1 cellular context compared by ENCODE assay signal in the genomic region with DNA sequence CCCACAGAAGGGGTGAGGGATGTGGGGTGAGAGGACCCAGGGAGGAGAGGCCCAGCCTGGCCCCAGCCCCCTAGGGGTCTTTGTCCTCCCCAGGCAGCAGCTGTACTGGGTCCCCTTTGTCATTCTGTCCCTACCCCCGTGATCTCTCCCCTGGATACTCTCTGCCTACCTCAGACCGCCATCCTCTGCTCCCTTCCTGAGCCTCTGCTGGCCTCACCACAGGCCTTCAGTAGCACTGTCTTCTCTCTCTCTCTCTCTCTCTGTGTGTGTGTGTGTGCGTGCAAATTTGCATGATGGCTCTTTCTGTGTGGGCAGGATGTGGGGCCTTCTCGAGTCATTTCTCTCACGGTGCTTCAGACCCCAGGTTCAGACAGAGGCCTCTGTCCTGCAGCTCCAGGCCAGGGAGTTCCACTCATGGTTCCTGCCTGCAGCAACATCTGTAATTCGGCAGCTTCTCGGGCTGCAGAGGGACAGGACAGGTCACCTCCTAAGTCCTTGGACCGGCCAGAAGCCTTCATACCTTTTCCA.
TF ChIP-seq lines count a peak whose summit lies in the region.

No MANE protein-coding gene starts in this region.

TF ChIP-seq in GM12878, 131 proteins besides CTCF, POLR2A, EP300 and RAD21 (continued from another document and continues in another):
- TF ChIP-seq, protein P1, sequence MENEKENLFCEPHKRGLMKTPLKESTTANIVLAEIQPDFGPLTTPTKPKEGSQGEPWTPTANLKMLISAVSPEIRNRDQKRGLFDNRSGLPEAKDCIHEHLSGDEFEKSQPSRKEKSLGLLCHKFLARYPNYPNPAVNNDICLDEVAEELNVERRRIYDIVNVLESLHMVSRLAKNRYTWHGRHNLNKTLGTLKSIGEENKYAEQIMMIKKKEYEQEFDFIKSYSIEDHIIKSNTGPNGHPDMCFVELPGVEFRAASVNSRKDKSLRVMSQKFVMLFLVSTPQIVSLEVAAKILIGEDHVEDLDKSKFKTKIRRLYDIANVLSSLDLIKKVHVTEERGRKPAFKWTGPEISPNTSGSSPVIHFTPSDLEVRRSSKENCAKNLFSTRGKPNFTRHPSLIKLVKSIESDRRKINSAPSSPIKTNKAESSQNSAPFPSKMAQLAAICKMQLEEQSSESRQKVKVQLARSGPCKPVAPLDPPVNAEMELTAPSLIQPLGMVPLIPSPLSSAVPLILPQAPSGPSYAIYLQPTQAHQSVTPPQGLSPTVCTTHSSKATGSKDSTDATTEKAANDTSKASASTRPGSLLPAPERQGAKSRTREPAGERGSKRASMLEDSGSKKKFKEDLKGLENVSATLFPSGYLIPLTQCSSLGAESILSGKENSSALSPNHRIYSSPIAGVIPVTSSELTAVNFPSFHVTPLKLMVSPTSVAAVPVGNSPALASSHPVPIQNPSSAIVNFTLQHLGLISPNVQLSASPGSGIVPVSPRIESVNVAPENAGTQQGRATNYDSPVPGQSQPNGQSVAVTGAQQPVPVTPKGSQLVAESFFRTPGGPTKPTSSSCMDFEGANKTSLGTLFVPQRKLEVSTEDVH (IDR thresholded peaks at IDR 0.05; ENCODE audit: low read depth, partially characterized antibody) = peak; percentile 52
- TF ChIP-seq, protein P2, sequence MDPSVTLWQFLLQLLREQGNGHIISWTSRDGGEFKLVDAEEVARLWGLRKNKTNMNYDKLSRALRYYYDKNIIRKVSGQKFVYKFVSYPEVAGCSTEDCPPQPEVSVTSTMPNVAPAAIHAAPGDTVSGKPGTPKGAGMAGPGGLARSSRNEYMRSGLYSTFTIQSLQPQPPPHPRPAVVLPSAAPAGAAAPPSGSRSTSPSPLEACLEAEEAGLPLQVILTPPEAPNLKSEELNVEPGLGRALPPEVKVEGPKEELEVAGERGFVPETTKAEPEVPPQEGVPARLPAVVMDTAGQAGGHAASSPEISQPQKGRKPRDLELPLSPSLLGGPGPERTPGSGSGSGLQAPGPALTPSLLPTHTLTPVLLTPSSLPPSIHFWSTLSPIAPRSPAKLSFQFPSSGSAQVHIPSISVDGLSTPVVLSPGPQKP (IDR thresholded peaks at IDR 0.05; ENCODE audit: low read depth, low read length) = 0 out of 2 replicates have a peak, but pooled peaks have one; percentile 44
- peak; percentile 92 for TF ChIP-seq EED (IDR thresholded peaks at IDR 0.05; ENCODE audit: low read depth)
- TF ChIP-seq SMARCA5 (IDR thresholded peaks at IDR 0.05) = 0 out of 2 replicates have a peak, but pooled peaks have one; percentile 34
- peak; percentile 79 for TF ChIP-seq TCF12 (IDR thresholded peaks at IDR 0.05; ENCODE audit: low read depth, low read length)
- peak; percentile 96; the same call in 1 of the 2 replicates for TF ChIP-seq CBFB (IDR thresholded peaks at IDR 0.05; ENCODE audit: low read depth)
- no peak for TF ChIP-seq ZNF207 (IDR thresholded peaks at IDR 0.05; ENCODE audit: borderline replicate concordance)
- TF ChIP-seq NBN (IDR thresholded peaks at IDR 0.05) = peak; percentile 99
- TF ChIP-seq SP1 (IDR thresholded peaks at IDR 0.05; ENCODE audit: low read depth, low read length) = peak; percentile 84
- no peak for TF ChIP-seq KDM1A (IDR thresholded peaks at IDR 0.05; ENCODE audit: borderline replicate concordance)
- TF ChIP-seq ETV6 (conservative IDR thresholded peaks at IDR 0.05 in 1 of 2, IDR thresholded peaks at IDR 0.05 in 1 of 2; ENCODE audit: borderline replicate concordance in 1 of 2, low read depth in 1 of 2) = peak in 1 of 2 experiments; percentile 88; a peak in 2 of 4 replicates
- TF ChIP-seq TARDBP (IDR thresholded peaks at IDR 0.05; ENCODE audit: borderline replicate concordance) = no peak; the same call in 1 of the 2 replicates
- peak; percentile 79 for TF ChIP-seq SMAD1 (IDR thresholded peaks at IDR 0.05; ENCODE audit: low read depth, partially characterized antibody)
- peak; percentile 78 for TF ChIP-seq MTA2 (IDR thresholded peaks at IDR 0.05; ENCODE audit: low read depth)
- peak; percentile 96 for TF ChIP-seq HDGF (IDR thresholded peaks at IDR 0.05)
- TF ChIP-seq BACH1 (IDR thresholded peaks at IDR 0.05; ENCODE audit: borderline replicate concordance) = no peak; the same call in 1 of the 2 replicates
- peak; percentile 73; the same call in 1 of the 2 replicates for TF ChIP-seq CBX5 (IDR thresholded peaks at IDR 0.05; ENCODE audit: low read depth)
- peak; percentile 79 for TF ChIP-seq RB1 (IDR thresholded peaks at IDR 0.05; ENCODE audit: borderline replicate concordance)
- TF ChIP-seq, protein P3, sequence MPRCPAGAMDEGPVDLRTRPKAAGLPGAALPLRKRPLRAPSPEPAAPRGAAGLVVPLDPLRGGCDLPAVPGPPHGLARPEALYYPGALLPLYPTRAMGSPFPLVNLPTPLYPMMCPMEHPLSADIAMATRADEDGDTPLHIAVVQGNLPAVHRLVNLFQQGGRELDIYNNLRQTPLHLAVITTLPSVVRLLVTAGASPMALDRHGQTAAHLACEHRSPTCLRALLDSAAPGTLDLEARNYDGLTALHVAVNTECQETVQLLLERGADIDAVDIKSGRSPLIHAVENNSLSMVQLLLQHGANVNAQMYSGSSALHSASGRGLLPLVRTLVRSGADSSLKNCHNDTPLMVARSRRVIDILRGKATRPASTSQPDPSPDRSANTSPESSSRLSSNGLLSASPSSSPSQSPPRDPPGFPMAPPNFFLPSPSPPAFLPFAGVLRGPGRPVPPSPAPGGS (IDR thresholded peaks at IDR 0.05; ENCODE audit: borderline replicate concordance, insufficient read depth, low read depth, low read length, poor library complexity, severe bottlenecking) = peak; percentile 93
- TF ChIP-seq, protein P4, sequence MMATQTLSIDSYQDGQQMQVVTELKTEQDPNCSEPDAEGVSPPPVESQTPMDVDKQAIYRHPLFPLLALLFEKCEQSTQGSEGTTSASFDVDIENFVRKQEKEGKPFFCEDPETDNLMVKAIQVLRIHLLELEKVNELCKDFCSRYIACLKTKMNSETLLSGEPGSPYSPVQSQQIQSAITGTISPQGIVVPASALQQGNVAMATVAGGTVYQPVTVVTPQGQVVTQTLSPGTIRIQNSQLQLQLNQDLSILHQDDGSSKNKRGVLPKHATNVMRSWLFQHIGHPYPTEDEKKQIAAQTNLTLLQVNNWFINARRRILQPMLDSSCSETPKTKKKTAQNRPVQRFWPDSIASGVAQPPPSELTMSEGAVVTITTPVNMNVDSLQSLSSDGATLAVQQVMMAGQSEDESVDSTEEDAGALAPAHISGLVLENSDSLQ (IDR thresholded peaks at IDR 0.05) = peak; percentile 45; the same call in 1 of the 2 replicates
- no peak for TF ChIP-seq SREBF1 (IDR thresholded peaks at IDR 0.05; ENCODE audit: low read length)
- peak; percentile 91 for TF ChIP-seq BCL11A (IDR thresholded peaks at IDR 0.05; ENCODE audit: low read depth, low read length)
- TF ChIP-seq, protein P5, sequence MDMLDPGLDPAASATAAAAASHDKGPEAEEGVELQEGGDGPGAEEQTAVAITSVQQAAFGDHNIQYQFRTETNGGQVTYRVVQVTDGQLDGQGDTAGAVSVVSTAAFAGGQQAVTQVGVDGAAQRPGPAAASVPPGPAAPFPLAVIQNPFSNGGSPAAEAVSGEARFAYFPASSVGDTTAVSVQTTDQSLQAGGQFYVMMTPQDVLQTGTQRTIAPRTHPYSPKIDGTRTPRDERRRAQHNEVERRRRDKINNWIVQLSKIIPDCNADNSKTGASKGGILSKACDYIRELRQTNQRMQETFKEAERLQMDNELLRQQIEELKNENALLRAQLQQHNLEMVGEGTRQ (IDR thresholded peaks at IDR 0.05; ENCODE audit: borderline replicate concordance, low read depth, low read length) = no peak
- TF ChIP-seq SPI1 (IDR thresholded peaks at IDR 0.05; ENCODE audit: borderline replicate concordance, insufficient read depth, low read depth, low read length) = peak; percentile 25; the same call in 1 of the 2 replicates
- TF ChIP-seq ZBED1 (IDR thresholded peaks at IDR 0.05; ENCODE audit: borderline replicate concordance) = peak; percentile 92; the same call in 1 of the 2 replicates
- TF ChIP-seq, protein P6, sequence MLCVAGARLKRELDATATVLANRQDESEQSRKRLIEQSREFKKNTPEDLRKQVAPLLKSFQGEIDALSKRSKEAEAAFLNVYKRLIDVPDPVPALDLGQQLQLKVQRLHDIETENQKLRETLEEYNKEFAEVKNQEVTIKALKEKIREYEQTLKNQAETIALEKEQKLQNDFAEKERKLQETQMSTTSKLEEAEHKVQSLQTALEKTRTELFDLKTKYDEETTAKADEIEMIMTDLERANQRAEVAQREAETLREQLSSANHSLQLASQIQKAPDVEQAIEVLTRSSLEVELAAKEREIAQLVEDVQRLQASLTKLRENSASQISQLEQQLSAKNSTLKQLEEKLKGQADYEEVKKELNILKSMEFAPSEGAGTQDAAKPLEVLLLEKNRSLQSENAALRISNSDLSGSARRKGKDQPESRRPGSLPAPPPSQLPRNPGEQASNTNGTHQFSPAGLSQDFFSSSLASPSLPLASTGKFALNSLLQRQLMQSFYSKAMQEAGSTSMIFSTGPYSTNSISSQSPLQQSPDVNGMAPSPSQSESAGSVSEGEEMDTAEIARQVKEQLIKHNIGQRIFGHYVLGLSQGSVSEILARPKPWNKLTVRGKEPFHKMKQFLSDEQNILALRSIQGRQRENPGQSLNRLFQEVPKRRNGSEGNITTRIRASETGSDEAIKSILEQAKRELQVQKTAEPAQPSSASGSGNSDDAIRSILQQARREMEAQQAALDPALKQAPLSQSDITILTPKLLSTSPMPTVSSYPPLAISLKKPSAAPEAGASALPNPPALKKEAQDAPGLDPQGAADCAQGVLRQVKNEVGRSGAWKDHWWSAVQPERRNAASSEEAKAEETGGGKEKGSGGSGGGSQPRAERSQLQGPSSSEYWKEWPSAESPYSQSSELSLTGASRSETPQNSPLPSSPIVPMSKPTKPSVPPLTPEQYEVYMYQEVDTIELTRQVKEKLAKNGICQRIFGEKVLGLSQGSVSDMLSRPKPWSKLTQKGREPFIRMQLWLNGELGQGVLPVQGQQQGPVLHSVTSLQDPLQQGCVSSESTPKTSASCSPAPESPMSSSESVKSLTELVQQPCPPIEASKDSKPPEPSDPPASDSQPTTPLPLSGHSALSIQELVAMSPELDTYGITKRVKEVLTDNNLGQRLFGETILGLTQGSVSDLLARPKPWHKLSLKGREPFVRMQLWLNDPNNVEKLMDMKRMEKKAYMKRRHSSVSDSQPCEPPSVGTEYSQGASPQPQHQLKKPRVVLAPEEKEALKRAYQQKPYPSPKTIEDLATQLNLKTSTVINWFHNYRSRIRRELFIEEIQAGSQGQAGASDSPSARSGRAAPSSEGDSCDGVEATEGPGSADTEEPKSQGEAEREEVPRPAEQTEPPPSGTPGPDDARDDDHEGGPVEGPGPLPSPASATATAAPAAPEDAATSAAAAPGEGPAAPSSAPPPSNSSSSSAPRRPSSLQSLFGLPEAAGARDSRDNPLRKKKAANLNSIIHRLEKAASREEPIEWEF (IDR thresholded peaks at IDR 0.05; ENCODE audit: insufficient replicate concordance, low read depth, low read length) = peak; percentile 23
- peak; percentile 41; the same call in 1 of the 2 replicates for TF ChIP-seq WRNIP1 (IDR thresholded peaks at IDR 0.05; ENCODE audit: borderline replicate concordance, low read depth, low read length)
- TF ChIP-seq NR2C2 (IDR thresholded peaks at IDR 0.05; ENCODE audit: borderline replicate concordance, control insufficient read depth, insufficient read length, low read depth) = no peak
- TF ChIP-seq PAX5 (IDR thresholded peaks at IDR 0.05; ENCODE audit: borderline replicate concordance, low read depth, low read length) = peak; percentile 91
- TF ChIP-seq JUNB (IDR thresholded peaks at IDR 0.05) = peak; percentile 79
- TF ChIP-seq, protein P7, sequence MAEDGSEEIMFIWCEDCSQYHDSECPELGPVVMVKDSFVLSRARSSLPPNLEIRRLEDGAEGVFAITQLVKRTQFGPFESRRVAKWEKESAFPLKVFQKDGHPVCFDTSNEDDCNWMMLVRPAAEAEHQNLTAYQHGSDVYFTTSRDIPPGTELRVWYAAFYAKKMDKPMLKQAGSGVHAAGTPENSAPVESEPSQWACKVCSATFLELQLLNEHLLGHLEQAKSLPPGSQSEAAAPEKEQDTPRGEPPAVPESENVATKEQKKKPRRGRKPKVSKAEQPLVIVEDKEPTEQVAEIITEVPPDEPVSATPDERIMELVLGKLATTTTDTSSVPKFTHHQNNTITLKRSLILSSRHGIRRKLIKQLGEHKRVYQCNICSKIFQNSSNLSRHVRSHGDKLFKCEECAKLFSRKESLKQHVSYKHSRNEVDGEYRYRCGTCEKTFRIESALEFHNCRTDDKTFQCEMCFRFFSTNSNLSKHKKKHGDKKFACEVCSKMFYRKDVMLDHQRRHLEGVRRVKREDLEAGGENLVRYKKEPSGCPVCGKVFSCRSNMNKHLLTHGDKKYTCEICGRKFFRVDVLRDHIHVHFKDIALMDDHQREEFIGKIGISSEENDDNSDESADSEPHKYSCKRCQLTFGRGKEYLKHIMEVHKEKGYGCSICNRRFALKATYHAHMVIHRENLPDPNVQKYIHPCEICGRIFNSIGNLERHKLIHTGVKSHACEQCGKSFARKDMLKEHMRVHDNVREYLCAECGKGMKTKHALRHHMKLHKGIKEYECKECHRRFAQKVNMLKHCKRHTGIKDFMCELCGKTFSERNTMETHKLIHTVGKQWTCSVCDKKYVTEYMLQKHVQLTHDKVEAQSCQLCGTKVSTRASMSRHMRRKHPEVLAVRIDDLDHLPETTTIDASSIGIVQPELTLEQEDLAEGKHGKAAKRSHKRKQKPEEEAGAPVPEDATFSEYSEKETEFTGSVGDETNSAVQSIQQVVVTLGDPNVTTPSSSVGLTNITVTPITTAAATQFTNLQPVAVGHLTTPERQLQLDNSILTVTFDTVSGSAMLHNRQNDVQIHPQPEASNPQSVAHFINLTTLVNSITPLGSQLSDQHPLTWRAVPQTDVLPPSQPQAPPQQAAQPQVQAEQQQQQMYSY (CRISPR knock-in tag; IDR thresholded peaks at IDR 0.05) = no peak
- TF ChIP-seq, protein P8, sequence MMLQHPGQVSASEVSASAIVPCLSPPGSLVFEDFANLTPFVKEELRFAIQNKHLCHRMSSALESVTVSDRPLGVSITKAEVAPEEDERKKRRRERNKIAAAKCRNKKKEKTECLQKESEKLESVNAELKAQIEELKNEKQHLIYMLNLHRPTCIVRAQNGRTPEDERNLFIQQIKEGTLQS (IDR thresholded peaks at IDR 0.05; ENCODE audit: borderline replicate concordance, extremely low read depth, low read depth, low read length) = no peak
- TF ChIP-seq, protein P9, sequence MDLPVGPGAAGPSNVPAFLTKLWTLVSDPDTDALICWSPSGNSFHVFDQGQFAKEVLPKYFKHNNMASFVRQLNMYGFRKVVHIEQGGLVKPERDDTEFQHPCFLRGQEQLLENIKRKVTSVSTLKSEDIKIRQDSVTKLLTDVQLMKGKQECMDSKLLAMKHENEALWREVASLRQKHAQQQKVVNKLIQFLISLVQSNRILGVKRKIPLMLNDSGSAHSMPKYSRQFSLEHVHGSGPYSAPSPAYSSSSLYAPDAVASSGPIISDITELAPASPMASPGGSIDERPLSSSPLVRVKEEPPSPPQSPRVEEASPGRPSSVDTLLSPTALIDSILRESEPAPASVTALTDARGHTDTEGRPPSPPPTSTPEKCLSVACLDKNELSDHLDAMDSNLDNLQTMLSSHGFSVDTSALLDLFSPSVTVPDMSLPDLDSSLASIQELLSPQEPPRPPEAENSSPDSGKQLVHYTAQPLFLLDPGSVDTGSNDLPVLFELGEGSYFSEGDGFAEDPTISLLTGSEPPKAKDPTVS (IDR thresholded peaks at IDR 0.05; ENCODE audit: low read depth, low read length) = no peak
- no peak for TF ChIP-seq RAD51 (IDR thresholded peaks at IDR 0.05)
